8 cellular contexts compared by ENCODE assay signal in the genomic region with DNA sequence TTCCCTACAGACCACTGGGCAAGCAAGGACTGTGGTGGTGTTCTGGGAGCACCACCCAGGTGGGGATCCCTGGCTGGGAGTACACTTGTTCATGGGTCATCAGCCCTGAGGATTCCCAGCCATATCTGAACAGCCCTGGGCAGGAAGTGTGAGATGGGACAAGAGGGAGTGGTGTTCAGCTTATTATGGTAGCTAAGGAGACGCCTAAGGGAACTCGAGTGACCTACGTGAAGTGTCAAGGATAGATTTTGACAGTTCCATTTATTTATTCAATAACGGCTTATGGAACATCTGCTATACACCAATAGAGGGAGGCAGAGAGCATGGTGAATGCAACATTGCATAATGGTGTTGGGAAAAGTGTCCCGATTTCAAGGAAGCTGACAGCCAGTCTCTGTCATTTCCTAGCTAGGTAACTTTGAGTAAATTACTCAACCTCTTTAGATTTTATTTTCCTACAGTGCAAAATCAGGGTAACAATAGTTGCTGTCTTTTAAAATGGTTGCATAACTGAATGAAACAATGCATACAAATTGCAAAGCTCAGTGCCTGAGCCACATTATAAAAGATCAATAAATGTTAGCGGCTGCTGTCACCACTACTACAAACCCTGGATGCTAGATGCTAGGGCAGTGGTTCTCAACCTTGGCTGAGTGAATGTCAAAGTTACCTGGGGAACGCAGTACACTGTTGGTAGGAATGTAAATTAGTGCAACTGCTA.
A peak's percentile ranks its signal among the peaks of the same experiment; 100 is the strongest.
DNase-seq lines count a peak whose midpoint lies in the region; ATAC-seq and TF ChIP-seq lines count a peak whose summit lies in the region.

No MANE protein-coding gene starts in this region.

- no peaks in the 10 kb centered on the region for H4K20me1 ChIP-seq in GM23248 (ENCODE audit: insufficient read depth)

- no peak overlapping the region for H3K4me3 ChIP-seq in GM23248
- H3K4me3 ChIP-seq in left ventricle myocardium inferior, result no peak overlapping the region
- H3K4me3 ChIP-seq in thyroid gland (replicated peaks in 1 of 3), result no peak overlapping the region

- in situ Hi-C loops in GM23248 (cut with MboI) (no loop called here), SK-MEL-5 (cut with HindIII; ENCODE audit: low pct_unique_long_range_greater_than_20kb, low sequenced_read_pairs) (no loop called here)

- H3K4me1 ChIP-seq in GM23248 (ENCODE audit: insufficient read depth) (no peaks in the 10 kb centered on the region), left ventricle myocardium inferior (peaks cover 4% of the 10 kb centered on the region), thyroid gland (peaks cover 9 to 17% of the 10 kb centered on the region in 2 donors)

- intact Hi-C loops in left ventricle myocardium inferior (cut with micrococcal nuclease) (no loop called here), thyroid gland (cut with DNase I) (loop anchor here (10.0 kb wide), 1 partner anchor 537 kb away; a partner anchor contains a TSS)

- H3K9ac ChIP-seq in GM23248, result no peak overlapping the region

- no peak overlapping the region for H3K27ac ChIP-seq in GM23248
- H3K27ac ChIP-seq in left ventricle myocardium inferior (replicated peaks), result no peak overlapping the region
- H3K27ac ChIP-seq in thyroid gland, result peak overlapping the region in 1 of 3 donors; percentile 11

- no peak overlapping the region for H3K4me2 ChIP-seq in GM23248 (ENCODE audit: unreplicated experiment)

- no peaks in the 10 kb centered on the region for H3F3A ChIP-seq in GM23248 (ENCODE audit: insufficient read depth)

- H3K9me2 ChIP-seq in GM23248 (ENCODE audit: insufficient read depth), result no peaks in the 10 kb centered on the region

- H3K27me3 ChIP-seq in GM23248 (replicated peaks; ENCODE audit: insufficient read depth) (no peaks in the 10 kb centered on the region), left ventricle myocardium inferior (ENCODE audit: low read depth) (no peaks in the 10 kb centered on the region), thyroid gland (no peaks in the 10 kb centered on the region)

- no peak for TF ChIP-seq POLR2A in thyroid gland (IDR thresholded peaks at IDR 0.05)

- H3K36me3 ChIP-seq in GM23248 (ENCODE audit: low read depth), result no peaks in the 10 kb centered on the region
- H3K36me3 ChIP-seq in left ventricle myocardium inferior, result no peaks in the 10 kb centered on the region
- no peaks in the 10 kb centered on the region for H3K36me3 ChIP-seq in thyroid gland

- ATAC-seq in GM18907 (IDR thresholded peaks at IDR 0.05; ENCODE audit: unreplicated experiment) (no peak), GM18868 (IDR thresholded peaks at IDR 0.05; ENCODE audit: unreplicated experiment) (no peak)

- H3K79me2 ChIP-seq in GM23248 (ENCODE audit: insufficient read depth), result no peaks in the 10 kb centered on the region

- H3K9me3 ChIP-seq in GM23248 (ENCODE audit: low read depth) (no peaks in the 10 kb centered on the region), left ventricle myocardium inferior (replicated peaks) (no peaks in the 10 kb centered on the region), thyroid gland (no peaks in the 10 kb centered on the region)

- peak; percentile 46 for DNase-seq in AG08395 (ENCODE audit: low spot score)
- DNase-seq in GM23248, result peak; percentile 50
- DNase-seq in SK-MEL-5 (ENCODE audit: low read depth, low spot score), result peak; percentile 56
- no peak for DNase-seq in left ventricle myocardium inferior
- DNase-seq in thyroid gland, result peak; percentile 44 to 58
- DNase-seq in activated CD8-positive, alpha-beta memory T cell treated with anti-CD3 and anti-CD28 coated beads for 24 hours, result no peak

- TF ChIP-seq CTCF in left ventricle myocardium inferior (IDR thresholded peaks at IDR 0.05; ENCODE audit: borderline replicate concordance) (peak; percentile 78), thyroid gland (IDR thresholded peaks at IDR 0.05) (peak; percentile 18 to 67 (median 52))

- 4 to 6% methylated on average over 7 of the region's 7 CpGs for WGBS in GM23248 (ENCODE audit: low coverage in 1 of 2, low lambda C conversion rate in 2 of 2, missing lambda C conversion rate in 2 of 2), 2 experiments
- 28 to 31% methylated on average over 7 of the region's 7 CpGs for WGBS in thyroid gland, 2 donors

- H2AFZ ChIP-seq in GM23248, result no peak overlapping the region

Comparison
In these comparisons a context has a peak if more than half of its experiments do, and no peak if none do; other contexts are left out.
1. DNase-seq: peak in AG08395 (single experiment), GM23248 (single experiment), SK-MEL-5 (single experiment) and thyroid gland (2 of 2); none in left ventricle myocardium inferior (single experiment) and activated CD8-positive, alpha-beta memory T cell treated with anti-CD3 and anti-CD28 coated beads for 24 hours (single experiment).